9 cellular contexts compared by ENCODE assay signal in genomic region chr11:22830082-22830414, GRCh38. TPM values are rescaled to one million over a fixed set of nuclear protein-coding genes. Genes with fewer than 3 reads are reported as not detected.
DNase-seq lines count a peak whose midpoint lies in the region; ATAC-seq, FAIRE-seq and TF ChIP-seq lines count a peak whose summit lies in the region.
"Had no signal": no experiment of that assay in that cellular context is flagged by ENCODE, and none has a peak within 500 bp of the region (broad histone marks: within the 10 kb centered on the region; RNA-seq: fewer than 3 reads in every experiment).

No MANE protein-coding gene starts in this region.

- H3K27me3 ChIP-seq in CD4-positive, alpha-beta memory T cell (ENCODE audit: insufficient read depth, low read length) = no peaks in the 10 kb centered on the region
- H3K27me3 ChIP-seq in OCI-LY3 (ENCODE audit: low read depth, low read length) = no peaks in the 10 kb centered on the region
- no peaks in the 10 kb centered on the region for H3K27me3 ChIP-seq in endocrine pancreas (ENCODE audit: control insufficient read depth, insufficient read depth, low read length)
- no peaks in the 10 kb centered on the region for H3K27me3 ChIP-seq in pancreas

- no peaks in the 10 kb centered on the region for H4K20me1 ChIP-seq in OCI-LY3 (ENCODE audit: insufficient read depth, low read length)

- H3K27me3 Mint-ChIP-seq in CD4-positive, alpha-beta memory T cell = no peaks in the 10 kb centered on the region

- H3K9ac ChIP-seq in OCI-LY3 (ENCODE audit: low read length) (peak overlapping the region; percentile 44; the same call in 1 of the 2 replicates), endocrine pancreas (ENCODE audit: control insufficient read depth, insufficient read depth, low read length) (peak overlapping the region; percentile 76)

- H3K4me3 Mint-ChIP-seq in CD4-positive, alpha-beta memory T cell = peak overlapping the region; percentile 82 to 99 (median 94)

- POLR2A ChIA-PET in CD4-positive, alpha-beta memory T cell (lab: Charles Lee; ENCODE audit: partially characterized antibody) = interaction anchor here (2.2 kb wide), 1 partner anchor 205 kb away, joined by 35 read pairs; the partner anchor contains the start of gene FANCF

- peak overlapping the region in 6 of 7 donors; percentile 31 to 95 (median 70) for H3K27ac Mint-ChIP-seq in CD4-positive, alpha-beta memory T cell

- peak overlapping the region; percentile 87 for H2AFZ ChIP-seq in OCI-LY3 (ENCODE audit: low read depth, low read length)

- DNase-seq in CD4-positive, alpha-beta memory T cell = no peak
- no peak for DNase-seq in pancreas
- DNase-seq in NCI-H748 treated with DMSO at 0.1 percent for 48 hours (lab: John Stamatoyannopoulos, UW) = no peak
- DNase-seq in NCI-H774 (lab: John Stamatoyannopoulos, UW) = no peak
- no peak for DNase-seq in D341Med (ENCODE audit: low spot score)

- no peaks in the 10 kb centered on the region for H3K9me3 ChIP-seq in CD4-positive, alpha-beta memory T cell (ENCODE audit: control insufficient read depth in 1 of 2, low read length in 2 of 2)
- no peaks in the 10 kb centered on the region for H3K9me3 ChIP-seq in OCI-LY3 (ENCODE audit: insufficient read depth, low read length)
- no peaks in the 10 kb centered on the region for H3K9me3 ChIP-seq in endocrine pancreas (ENCODE audit: control insufficient read depth, low read length)
- H3K9me3 ChIP-seq in pancreas = no peaks in the 10 kb centered on the region

- CTCF ChIA-PET in CD4-positive, alpha-beta memory T cell (lab: Charles Lee; ENCODE audit: partially characterized antibody) = interaction anchor here (0.8 to 2.4 kb wide), 13 partner anchors 10 to 502 kb away, joined by 3 to 16 read pairs (median 5); partner anchors contain the start of gene FANCF

- peak; percentile 9 for FAIRE-seq in pancreas (lab: Jason Lieb, UNC)

- peaks cover 12 to 25% of the 10 kb centered on the region in 2 donors for H3K36me3 Mint-ChIP-seq in CD4-positive, alpha-beta memory T cell

- peak overlapping the region; percentile 15 for H3K27ac ChIP-seq in CD4-positive, alpha-beta memory T cell (ENCODE audit: low read depth, low read length)
- no peak overlapping the region for H3K27ac ChIP-seq in OCI-LY3 (ENCODE audit: low read length)
- H3K27ac ChIP-seq in pancreas = peak overlapping the region in 2 of 4 donors; percentile 24 to 53

- H3K4me2 ChIP-seq in OCI-LY3 (ENCODE audit: low read length) = peak overlapping the region; percentile 88

- ATAC-seq in pancreas (no peak), HG02623 (IDR thresholded peaks at IDR 0.05; ENCODE audit: unreplicated experiment) (no peak)

- H3K79me2 ChIP-seq in OCI-LY3 (ENCODE audit: low read length) = peaks cover 6% of the 10 kb centered on the region

- peak overlapping the region in 1 of 2 donors; percentile 81 for H3K4me3 ChIP-seq in CD4-positive, alpha-beta memory T cell (ENCODE audit: low read length in 2 of 2)
- peak overlapping the region; percentile 90 for H3K4me3 ChIP-seq in OCI-LY3 (ENCODE audit: low read length)
- H3K4me3 ChIP-seq in endocrine pancreas (ENCODE audit: control insufficient read depth, insufficient read depth, low read length) = peak overlapping the region; percentile 88
- peak overlapping the region in 2 of 4 donors; percentile 77 to 87 for H3K4me3 ChIP-seq in pancreas

- peaks cover 8 to 22% (median 12%) of the 10 kb centered on the region in 4 donors for H3K4me1 Mint-ChIP-seq in CD4-positive, alpha-beta memory T cell

- peaks cover 10% of the 10 kb centered on the region for H3K36me3 ChIP-seq in CD4-positive, alpha-beta memory T cell (ENCODE audit: insufficient read depth, low read length)
- peaks cover 5% of the 10 kb centered on the region for H3K36me3 ChIP-seq in OCI-LY3 (replicated peaks; ENCODE audit: low read depth, low read length)
- no peaks in the 10 kb centered on the region for H3K36me3 ChIP-seq in endocrine pancreas (ENCODE audit: control insufficient read depth, insufficient read depth, low read length)
- H3K36me3 ChIP-seq in pancreas = peaks cover 0 to 4% (median 0%) of the 10 kb centered on the region in 3 donors

- peaks cover 19% of the 10 kb centered on the region for H3K4me1 ChIP-seq in CD4-positive, alpha-beta memory T cell (ENCODE audit: insufficient read depth, low read length)
- H3K4me1 ChIP-seq in OCI-LY3 (ENCODE audit: low read length) (peaks cover 11% of the 10 kb centered on the region), endocrine pancreas (ENCODE audit: control insufficient read depth, insufficient read depth, low read length) (peaks cover 7% of the 10 kb centered on the region), pancreas (peaks cover 0 to 11% (median 0%) of the 10 kb centered on the region in 3 donors)

- no peaks in the 10 kb centered on the region for H3K9me3 Mint-ChIP-seq in CD4-positive, alpha-beta memory T cell

- WGBS in pancreas, 2 donors = 3 to 5% methylated on average over 4 of the region's 4 CpGs

- TF ChIP-seq CTCF in OCI-LY3 (IDR thresholded peaks at IDR 0.05; ENCODE audit: low read depth, low read length) (no peak; the same call in none of the 2 replicates), pancreas (IDR thresholded peaks at IDR 0.05) (no peak)

- intact Hi-C loops in CD4-positive, alpha-beta memory T cell (cut with micrococcal nuclease) = no loop called here
- intact Hi-C loops in pancreas (cut with DNase I) = no loop called here

RNA-seq across cellular contexts. Expression of gene SVIP, which starts 0.4 kb away (rescaled TPM):
- total RNA-seq in CD4-positive, alpha-beta memory T cell = 10 to 100 TPM; 64.3 to 73.8 TPM
- polyA plus RNA-seq in CD4-positive, alpha-beta memory T cell = 10 to 100 TPM; 46.5 to 75.0 TPM
- total RNA-seq in pancreas = 10 to 100 TPM in 5 of 6 donors, 1 to 10 TPM in 1; 8.9 to 20.6 (median 15.2) TPM
- 10 to 100 TPM in 1 of 2 donors, 1 to 10 TPM in 1; 8.8 to 16.0 TPM for polyA plus RNA-seq in pancreas

RNA-seq across cellular contexts. Expression of gene CCDC179, which starts 30.2 kb away (rescaled TPM):
- not detected for total RNA-seq in CD4-positive, alpha-beta memory T cell
- polyA plus RNA-seq in CD4-positive, alpha-beta memory T cell = not detected
- not detected for total RNA-seq in pancreas
- not detected for polyA plus RNA-seq in pancreas
- total RNA-seq: LHCN-M2 had no signal
